21 cellular contexts compared by ENCODE assay signal in the genomic region with DNA sequence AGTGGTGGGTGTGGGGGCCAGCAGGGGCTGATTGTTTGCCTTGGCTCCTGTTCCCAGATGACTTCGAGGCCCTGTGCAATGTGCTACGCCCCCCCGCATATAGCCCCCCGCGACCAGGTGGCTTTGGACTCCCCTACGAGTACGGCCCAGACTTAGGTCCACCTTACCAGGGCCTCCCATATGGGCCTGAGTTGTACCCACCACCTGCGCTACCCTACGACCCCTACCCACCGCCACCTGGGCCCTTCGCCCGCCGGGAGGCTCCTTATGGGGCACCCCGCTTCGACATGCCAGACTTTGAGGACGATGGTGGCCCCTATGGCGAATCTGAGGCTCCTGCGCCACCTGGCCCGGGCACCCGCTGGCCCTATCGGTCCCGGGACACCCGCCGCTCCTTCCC.
"Had no signal": no experiment of that assay in that cellular context is flagged by ENCODE, and none has a peak within 500 bp of the region (broad histone marks: within the 10 kb centered on the region; RNA-seq: fewer than 3 reads in every experiment).

No MANE protein-coding gene starts in this region.

- H3K36me3 ChIP-seq: right lobe of liver, uterus had no signal

- H3K27me3 Mint-ChIP-seq: dendritic cell treated with granulocyte-macrophage colony-stimulating factor and Interleukin-4, amounts not matched to agents 40 ng/mL and 50 ng/mL, for 4 days; naive B cell; stimulated activated memory B cell treated with anti-CD40 and anti-IgM and Interleukin-4, amounts not matched to agents 10 μg/mL and 1 μg/mL and 100 μg/mL, for 72 hours had no signal

- H3K27ac Mint-ChIP-seq: nephron had no signal

- H3K4me1 ChIP-seq: prostate gland, right lobe of liver, suprapubic skin, thyroid gland, uterus had no signal

- H3K27me3 ChIP-seq: hepatocyte, right lobe of liver, suprapubic skin, thyroid gland, upper lobe of left lung, uterus had no signal

- H3K9me3 Mint-ChIP-seq: dendritic cell treated with granulocyte-macrophage colony-stimulating factor and Interleukin-4, amounts not matched to agents 40 ng/mL and 50 ng/mL, for 4 days; nephron; stimulated activated memory B cell treated with anti-CD40 and anti-IgM and Interleukin-4, amounts not matched to agents 10 μg/mL and 1 μg/mL and 100 μg/mL, for 72 hours had no signal

- H3K79me2 ChIP-seq: hepatocyte, parathyroid adenoma had no signal

- H3K4me1 Mint-ChIP-seq: stimulated activated memory B cell treated with anti-CD40 and anti-IgM and Interleukin-4, amounts not matched to agents 10 μg/mL and 1 μg/mL and 100 μg/mL, for 72 hours had no signal

- H3K9me3 ChIP-seq: left ventricle myocardium inferior, prostate gland, right lobe of liver, suprapubic skin, thyroid gland, upper lobe of left lung, uterus had no signal

- H3K4me3 ChIP-seq: hepatocyte, left ventricle myocardium inferior, lung, prostate gland, right lobe of liver, suprapubic skin, thyroid gland, upper lobe of left lung, uterus had no signal

- DNase-seq: foreskin melanocyte; head of caudate nucleus; kidney; left cardiac atrium; left ventricle myocardium inferior; mesendoderm; naive B cell; right lobe of liver; stimulated activated CD4-positive, alpha-beta T cell treated with anti-CD3 and anti-CD28 coated beads, Interleukin-4, amount 100 ng/mL, for 1 hour; stimulated activated CD8-positive, alpha-beta memory T cell treated with anti-CD3 and anti-CD28 coated beads, Interleukin-4, amount 100 ng/mL, for 48 hours; thyroid gland; uterus had no signal

- H3K4me2 ChIP-seq: hepatocyte had no signal

- H2AFZ ChIP-seq: hepatocyte, parathyroid adenoma had no signal

- H3K4me3 Mint-ChIP-seq: dendritic cell treated with granulocyte-macrophage colony-stimulating factor and Interleukin-4, amounts not matched to agents 40 ng/mL and 50 ng/mL, for 4 days; naive B cell; nephron; stimulated activated memory B cell treated with anti-CD40 and anti-IgM and Interleukin-4, amounts not matched to agents 10 μg/mL and 1 μg/mL and 100 μg/mL, for 72 hours had no signal

- H3K27ac ChIP-seq: hepatocyte, left ventricle myocardium inferior, parathyroid adenoma, prostate gland, right lobe of liver, suprapubic skin, thyroid gland, upper lobe of left lung, uterus had no signal

- H3K9ac ChIP-seq: parathyroid adenoma had no signal

- ATAC-seq: right lobe of liver; stimulated activated memory B cell treated with anti-CD40 and anti-IgM and Interleukin-4, amounts not matched to agents 10 μg/mL and 1 μg/mL and 100 μg/mL, for 72 hours had no signal
